8 cellular contexts compared by ENCODE assay signal in genomic region chr22:41621911-41622179, GRCh38. TPM values are rescaled to one million over a fixed set of nuclear protein-coding genes. Genes with fewer than 3 reads are reported as not detected.
DNase-seq lines count a peak whose midpoint lies in the region; ATAC-seq and TF ChIP-seq lines count a peak whose summit lies in the region.

No MANE protein-coding gene starts in this region.

- H3K36me3 ChIP-seq in SK-N-MC (ENCODE audit: insufficient read depth, low read length) (peaks cover 41% of the 10 kb centered on the region), fibroblast of lung (ENCODE audit: control insufficient read depth, insufficient read depth, low read length) (peaks cover 10% of the 10 kb centered on the region), prostate gland (peaks cover 0 to 8% of the 10 kb centered on the region in 2 donors)

- TF ChIP-seq POLR2A in prostate gland (IDR thresholded peaks at IDR 0.05) = no peak

- ATAC-seq in GM19452 (IDR thresholded peaks at IDR 0.05; ENCODE audit: unreplicated experiment) = no peak

- H3K27me3 ChIP-seq in fibroblast of lung (ENCODE audit: control insufficient read depth, insufficient read depth, low read length) (no peaks in the 10 kb centered on the region), prostate gland (replicated peaks; ENCODE audit: insufficient read depth) (no peaks in the 10 kb centered on the region)

- no peak for TF ChIP-seq CTCF in fibroblast of lung (conservative IDR thresholded peaks at IDR 0.05 in 1 of 2, IDR thresholded peaks at IDR 0.05 in 1 of 2; ENCODE audit: low read depth in 1 of 2, low read length in 2 of 2)
- no peak for TF ChIP-seq CTCF in prostate gland (IDR thresholded peaks at IDR 0.05)

- peak overlapping the region; percentile 98 for H3K9ac ChIP-seq in SK-N-MC (ENCODE audit: insufficient read length)
- peak overlapping the region; percentile 99 for H3K9ac ChIP-seq in fibroblast of lung (ENCODE audit: insufficient read depth, low read length)

- peak overlapping the region; percentile 18 for H2AFZ ChIP-seq in fibroblast of lung (ENCODE audit: low read length)

- peaks cover 55% of the 10 kb centered on the region for H3K79me2 ChIP-seq in fibroblast of lung (ENCODE audit: control insufficient read depth, insufficient read depth, low read length)

- DNase-seq in SK-N-MC (ENCODE audit: low read depth, low spot score) (no peak), fibroblast of lung (ENCODE audit: low read depth in 2 of 2) (no peak), prostate gland (ENCODE audit: low spot score) (no peak), NAMALWA (ENCODE audit: low spot score) (no peak), COR-L47 (lab: John Stamatoyannopoulos, UW) (no peak), posterior vena cava (ENCODE audit: low spot score) (no peak)

- H3K9me3 ChIP-seq in SK-N-MC (ENCODE audit: low read depth, low read length) (no peaks in the 10 kb centered on the region), fibroblast of lung (ENCODE audit: control insufficient read depth, insufficient read depth, low read depth, low read length) (no peaks in the 10 kb centered on the region), prostate gland (no peaks in the 10 kb centered on the region)

- 3% methylated on average over 8 of the region's 8 CpGs for WGBS in prostate gland

- peak overlapping the region; percentile 90 for H3K4me2 ChIP-seq in fibroblast of lung (ENCODE audit: extremely low read depth, insufficient read depth, low read length)

- no peaks in the 10 kb centered on the region for H4K20me1 ChIP-seq in fibroblast of lung (ENCODE audit: control insufficient read depth, extremely low read depth, insufficient read depth, low read length)

- no peaks in the 10 kb centered on the region for H3K4me1 ChIP-seq in fibroblast of lung (ENCODE audit: control insufficient read depth, extremely low read depth, insufficient read depth, low read length)
- H3K4me1 ChIP-seq in prostate gland (replicated peaks) = peaks cover 5% of the 10 kb centered on the region

- intact Hi-C loops in prostate gland (cut with DNase I) = loop anchor here (2.0 kb wide), 1 partner anchor 33 kb away; the partner anchor contains the start of gene PMM1
- intact Hi-C loops in posterior vena cava (cut with DNase I) = no loop called here

- peak overlapping the region; percentile 98 for H3K27ac ChIP-seq in SK-N-MC
- peak overlapping the region; percentile 100 for H3K27ac ChIP-seq in fibroblast of lung (ENCODE audit: insufficient read depth, low read length)
- peak overlapping the region; percentile 96 to 99 for H3K27ac ChIP-seq in prostate gland

- H3K4me3 ChIP-seq in GM08714 (ENCODE audit: low read length) (peak overlapping the region; percentile 71), SK-N-MC (peak overlapping the region; percentile 99), fibroblast of lung (replicated peaks in 1 of 4; ENCODE audit: control extremely low read depth in 1 of 4, insufficient read depth in 1 of 4, low read depth in 3 of 4, low read length in 4 of 4) (peak overlapping the region; percentile 85 to 99 (median 94)), prostate gland (peak overlapping the region; percentile 95 to 97)

RNA-seq across cellular contexts. Expression of gene XRCC6, which starts 0.8 kb away (rescaled TPM):
- total RNA-seq in fibroblast of lung (268 and 282 TPM in 2 replicates), prostate gland (100 to 1,000 TPM; 247 to 254 TPM), posterior vena cava (100 to 1,000 TPM; 145 to 154 TPM)
- 183 and 280 TPM in 2 replicates for polyA plus RNA-seq in fibroblast of lung
- polyA plus RNA-seq in fibroblast of lung (2012) = 282 and 405 TPM in 2 replicates
- polyA minus RNA-seq in fibroblast of lung (ENCODE audit: low replicate concordance) = 125 and 199 TPM in 2 replicates

RNA-seq across cellular contexts. Expression of gene DESI1, which starts 1.0 kb away (rescaled TPM):
- 8.0 and 11.9 TPM in 2 replicates for total RNA-seq in fibroblast of lung
- 22.4 and 22.6 TPM in 2 replicates for polyA plus RNA-seq in fibroblast of lung
- polyA plus RNA-seq in fibroblast of lung (2012) = 20.7 and 23.9 TPM in 2 replicates
- 37.0 and 45.6 TPM in 2 replicates for polyA minus RNA-seq in fibroblast of lung (ENCODE audit: low replicate concordance)
- total RNA-seq in prostate gland = 10 to 100 TPM; 16.0 to 22.9 TPM
- 10 to 100 TPM; 22.1 to 22.7 TPM for total RNA-seq in posterior vena cava

RNA-seq across cellular contexts. Expression of gene PMM1, which starts 32.2 kb away (rescaled TPM):
- 26.2 and 32.4 TPM in 2 replicates for total RNA-seq in fibroblast of lung
- polyA plus RNA-seq in fibroblast of lung = 73.0 and 110 TPM in 2 replicates
- polyA plus RNA-seq in fibroblast of lung (2012) = 79.3 and 106 TPM in 2 replicates
- 58.3 and 100 TPM in 2 replicates for polyA minus RNA-seq in fibroblast of lung (ENCODE audit: low replicate concordance)
- 10 to 100 TPM; 49.0 to 58.6 TPM for total RNA-seq in prostate gland
- 10 to 100 TPM; 17.9 to 18.8 TPM for total RNA-seq in posterior vena cava
